13 cellular contexts compared by ENCODE assay signal in the genomic region with DNA sequence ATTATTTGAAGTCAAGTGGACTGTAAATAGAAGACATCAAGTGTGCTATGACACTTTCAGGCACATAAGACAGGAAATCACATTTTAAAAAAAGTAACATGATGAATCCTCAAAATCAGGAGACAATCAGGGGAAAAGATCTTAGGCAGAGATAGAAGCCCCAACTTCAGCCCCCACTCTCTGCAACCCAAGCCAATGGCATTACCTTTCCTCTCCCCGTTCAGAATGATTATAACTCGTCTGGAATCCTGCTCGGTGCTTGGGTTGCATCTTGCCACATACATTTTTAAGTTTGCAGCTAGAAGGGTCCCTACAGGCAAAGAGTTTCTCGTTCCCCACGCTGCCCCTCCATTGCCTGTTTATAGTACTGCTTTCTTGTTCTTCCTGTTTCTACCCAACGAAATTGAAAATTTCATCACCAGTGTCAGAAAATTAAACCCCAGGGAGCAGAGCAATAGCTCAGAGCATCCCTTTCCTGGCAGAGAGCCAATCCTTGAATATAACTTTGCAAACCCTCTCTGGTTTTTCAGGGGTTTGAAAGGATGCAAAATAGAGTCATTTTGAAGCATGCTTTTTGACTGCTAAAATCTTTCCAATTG.
A peak's percentile ranks its signal among the peaks of the same experiment; 100 is the strongest.
DNase-seq lines count a peak whose midpoint lies in the region; TF ChIP-seq lines count a peak whose summit lies in the region.
"Had no signal": no experiment of that assay in that cellular context is flagged by ENCODE, and none has a peak within 500 bp of the region (broad histone marks: within the 10 kb centered on the region; RNA-seq: fewer than 3 reads in every experiment).

No MANE protein-coding gene starts in this region.

- no TSS peak for BruUV-seq in OCI-LY7 (replicated peaks; lab: Mats Ljungman, UMichigan)

- H3K4me2 ChIP-seq in OCI-LY7 (ENCODE audit: low read length): no peak overlapping the region

- no peak overlapping the region for H3K4me3 ChIP-seq in NB4 (ENCODE audit: low read depth, low read length)
- H3K4me3 ChIP-seq in OCI-LY7 (ENCODE audit: low read depth, low read length, poor library complexity, severe bottlenecking): no peak overlapping the region
- H3K4me3 ChIP-seq in neutrophil (ENCODE audit: low read depth in 1 of 2, low read length in 1 of 2): peak overlapping the region; percentile 60 to 62
- H3K4me3 ChIP-seq in ovary: no peak overlapping the region
- H3K4me3 ChIP-seq: gastrocnemius medialis, Peyer's patch, transverse colon had no signal

- no peak overlapping the region for H2AFZ ChIP-seq in OCI-LY7 (ENCODE audit: low read length)

- H3K9me2 ChIP-seq in OCI-LY7 (ENCODE audit: insufficient read depth, low read length): no peaks in the 10 kb centered on the region

- no peaks in the 10 kb centered on the region; the same call in 1 of the 2 replicates for H4K20me1 ChIP-seq in OCI-LY7 (ENCODE audit: insufficient read depth, low read length)

- H3K79me2 ChIP-seq in OCI-LY7 (ENCODE audit: insufficient read depth, low read depth, low read length): no peaks in the 10 kb centered on the region

- POLR2A ChIA-PET in OCI-LY7 (lab: Charles Lee): interaction anchor here (0.7 to 2.0 kb wide), 4 partner anchors 11 to 30 kb away, joined by 3 to 5 read pairs (median 3); no protein-coding TSS in a partner anchor

- H3K27ac ChIP-seq in OCI-LY7 (ENCODE audit: low read depth, low read length, poor library complexity, severe bottlenecking) (no peak overlapping the region), neutrophil (peak overlapping the region; percentile 88), ovary (no peak overlapping the region)
- H3K27ac ChIP-seq: gastrocnemius medialis, Peyer's patch, transverse colon had no signal

- TF ChIP-seq CTCF in NB4 (IDR thresholded peaks at IDR 0.05; ENCODE audit: low read depth, low read length): no peak
- no peak for TF ChIP-seq CTCF in OCI-LY7 (conservative IDR thresholded peaks at IDR 0.05; ENCODE audit: low read length)
- no peak for TF ChIP-seq CTCF in neutrophil (IDR thresholded peaks at IDR 0.05)
- TF ChIP-seq CTCF in ovary (IDR thresholded peaks at IDR 0.05): no peak

- DNase-seq in NCI-H146 (lab: John Stamatoyannopoulos, UW) (peak; percentile 30), NCI-H146 treated with DMSO at 0.1 percent for 48 hours (lab: John Stamatoyannopoulos, UW; ENCODE audit: unreplicated experiment) (no peak), NB4 (ENCODE audit: low read depth) (peak; percentile 91), OCI-LY7 (ENCODE audit: low spot score) (peak; percentile 28), cerebellum (ENCODE audit: low spot score) (no peak), NK-92 (lab: John Stamatoyannopoulos, UW; ENCODE audit: unreplicated experiment) (no peak), ovary (no peak)
- DNase-seq: effector CD4-positive, alpha-beta T cell; gastrocnemius medialis; Peyer's patch; small intestine; transverse colon had no signal

- 65 to 74% (median 68%) methylated on average over 6 of the region's 6 CpGs for WGBS in ovary, 3 donors

- H3K4me1 ChIP-seq in OCI-LY7 (ENCODE audit: insufficient read depth, low read length, poor library complexity, severe bottlenecking) (peaks cover 9% of the 10 kb centered on the region), neutrophil (ENCODE audit: control insufficient read depth in 1 of 2, insufficient read depth in 1 of 2, low read depth in 1 of 2, low read length in 1 of 2) (peaks cover 79 to 86% of the 10 kb centered on the region in 2 experiments), ovary (ENCODE audit: insufficient read depth) (peaks cover 2% of the 10 kb centered on the region)

- H3K27me3 ChIP-seq in neutrophil (no peaks in the 10 kb centered on the region), ovary (no peaks in the 10 kb centered on the region)
- H3K27me3 ChIP-seq: gastrocnemius medialis, Peyer's patch, transverse colon had no signal

- CTCF ChIA-PET in OCI-LY7 (lab: Charles Lee; ENCODE audit: unreplicated experiment): no interaction called here

- intact Hi-C loops in OCI-LY7 (cut with micrococcal nuclease; ENCODE audit: unreplicated experiment): loop anchor here (5.0 kb wide), 1 partner anchor 212 kb away; no protein-coding TSS in a partner anchor
- intact Hi-C loops in ovary (cut with DNase I): no loop called here

- H3K36me3 ChIP-seq in OCI-LY7 (ENCODE audit: insufficient read depth, low read length) (no peaks in the 10 kb centered on the region), neutrophil (no peaks in the 10 kb centered on the region), ovary (no peaks in the 10 kb centered on the region)
- H3K36me3 ChIP-seq: gastrocnemius medialis, Peyer's patch, transverse colon had no signal

- H3K9me3 ChIP-seq in OCI-LY7 (ENCODE audit: low read length): no peaks in the 10 kb centered on the region
- H3K9me3 ChIP-seq in neutrophil: no peaks in the 10 kb centered on the region
- no peaks in the 10 kb centered on the region for H3K9me3 ChIP-seq in ovary
- H3K9me3 ChIP-seq: gastrocnemius medialis, Peyer's patch, transverse colon had no signal

- TF ChIP-seq POLR2A in NB4 (IDR thresholded peaks at IDR 0.05; ENCODE audit: extremely low read depth, insufficient read length) (no peak), ovary (IDR thresholded peaks at IDR 0.05) (no peak)

- TF ChIP-seq EP300 in ovary (IDR thresholded peaks at IDR 0.05): no peak

Comparison
In these comparisons a context has a peak if more than half of its experiments do, and no peak if none do; other contexts are left out.
1. DNase-seq: peak in NCI-H146 (single experiment), NB4 (single experiment) and OCI-LY7 (single experiment); none in NCI-H146 treated with DMSO at 0.1 percent for 48 hours (single experiment), cerebellum (single experiment), NK-92 (single experiment) and ovary (0 of 5).
2. H3K4me3 ChIP-seq: peak in neutrophil (2 of 2); none in NB4 (single experiment), OCI-LY7 (single experiment) and ovary (single experiment).